1 cellular context compared by ENCODE assay signal in the genomic region with DNA sequence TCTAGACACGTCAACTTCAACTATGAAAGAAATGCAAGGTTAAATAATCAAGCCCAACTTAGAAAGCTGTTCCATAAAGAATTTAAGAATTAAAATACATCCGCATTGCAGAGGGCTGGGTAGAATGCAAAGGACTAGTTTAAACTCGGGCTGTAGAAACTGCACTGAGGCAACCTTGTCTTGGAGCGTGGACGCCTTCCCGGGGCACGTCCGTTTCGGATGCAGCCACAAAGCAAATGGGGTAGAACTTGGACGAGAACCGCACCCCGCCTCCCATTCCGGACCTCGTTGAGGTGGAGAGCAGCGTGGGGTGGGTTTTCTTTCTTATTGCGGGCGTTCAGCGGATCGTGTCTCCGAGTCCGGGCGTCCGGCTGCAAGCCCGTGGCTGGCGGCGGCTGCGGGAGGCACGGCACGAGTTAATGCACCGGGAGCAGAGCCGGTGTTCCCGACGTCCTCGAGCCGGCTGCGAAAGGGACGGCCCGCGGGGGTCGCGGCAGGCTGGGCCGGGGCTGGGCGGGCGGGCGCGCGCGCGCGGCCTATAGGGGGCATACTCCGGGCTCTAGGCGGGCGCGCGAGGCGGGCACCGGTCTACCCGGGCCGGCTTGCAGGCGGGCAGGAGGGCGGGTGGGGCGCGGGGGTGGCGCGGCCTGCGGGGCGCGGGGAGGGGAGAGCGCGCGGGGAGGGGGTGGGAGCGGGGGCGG.
TF ChIP-seq lines count a peak whose summit lies in the region.

No MANE protein-coding gene starts in this region.

TF ChIP-seq in H1, 55 proteins besides CTCF, POLR2A, EP300 and RAD21:
- TF ChIP-seq TAF7 (optimal IDR thresholded peaks at IDR 0.05; ENCODE audit: borderline replicate concordance, low read depth, low read length) (peak; percentile 88), SUZ12 (IDR thresholded peaks at IDR 0.05; ENCODE audit: low read length) (no peak), SP2 (IDR thresholded peaks at IDR 0.05; ENCODE audit: low read length) (no peak), HDAC2 (IDR thresholded peaks at IDR 0.05; ENCODE audit: borderline replicate concordance in 1 of 2, low read depth in 2 of 2, low read length in 2 of 2) (peak in 1 of 2 experiments; percentile 43; a peak in 1 of 4 replicates), BACH1 (IDR thresholded peaks at IDR 0.05; ENCODE audit: low read length) (no peak), SRF (IDR thresholded peaks at IDR 0.05; ENCODE audit: low read depth, low read length) (no peak), PHF8 (conservative IDR thresholded peaks at IDR 0.05; ENCODE audit: low read depth, low read length) (no peak; the same call in 1 of the 2 replicates), GTF2F1 (IDR thresholded peaks at IDR 0.05; ENCODE audit: borderline replicate concordance, low read depth, low read length) (no peak), HDAC6 (IDR thresholded peaks at IDR 0.05; ENCODE audit: low read depth, low read length) (no peak), TBP (IDR thresholded peaks at IDR 0.05; ENCODE audit: low read depth, low read length) (peak; percentile 37; the same call in 1 of the 2 replicates), POLR2AphosphoS5 (IDR thresholded peaks at IDR 0.05; ENCODE audit: low read depth, low read length) (peak; percentile 69; the same call in 1 of the 2 replicates), TAF1 (IDR thresholded peaks at IDR 0.05; ENCODE audit: low read depth, low read length) (peak; percentile 68), SIN3A (conservative IDR thresholded peaks at IDR 0.05 in 1 of 2, IDR thresholded peaks at IDR 0.05 in 1 of 2; ENCODE audit: low read depth in 1 of 2, low read length in 2 of 2) (0 out of 4 replicates have a peak, but pooled peaks have one; percentile 41 to 46)
- TF ChIP-seq, protein P1, sequence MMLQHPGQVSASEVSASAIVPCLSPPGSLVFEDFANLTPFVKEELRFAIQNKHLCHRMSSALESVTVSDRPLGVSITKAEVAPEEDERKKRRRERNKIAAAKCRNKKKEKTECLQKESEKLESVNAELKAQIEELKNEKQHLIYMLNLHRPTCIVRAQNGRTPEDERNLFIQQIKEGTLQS (IDR thresholded peaks at IDR 0.05; ENCODE audit: insufficient read depth, low read depth, low read length): no peak
TF ChIP-seq in H1: peak in this region for 6.
